28 cellular contexts compared by ENCODE assay signal in the genomic region with DNA sequence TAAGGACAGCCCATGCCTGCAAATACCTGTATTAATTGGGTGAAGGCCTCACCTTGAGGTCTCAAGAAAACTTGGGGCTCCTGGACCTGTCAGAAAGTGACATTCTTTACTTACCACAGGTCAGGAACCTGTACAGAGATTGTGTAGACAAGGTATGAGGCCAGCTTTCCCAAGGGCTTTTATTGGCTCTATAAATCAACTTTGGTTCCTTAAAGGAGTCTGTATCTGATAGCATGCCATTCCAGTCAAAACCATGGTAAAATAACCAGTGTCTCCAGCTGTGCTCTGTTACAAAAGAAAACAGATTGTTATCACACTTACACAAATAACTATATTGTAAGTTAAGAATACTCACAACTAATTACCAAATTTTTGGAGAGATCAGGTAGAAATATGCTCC.
"Had no signal": no experiment of that assay in that cellular context is flagged by ENCODE, and none has a peak within 500 bp of the region (broad histone marks: within the 10 kb centered on the region; RNA-seq: fewer than 3 reads in every experiment).

No MANE protein-coding gene starts in this region.

- ATAC-seq: left cardiac atrium; left lung; lower lobe of right lung; natural killer cell; right lobe of liver; stimulated activated memory B cell treated with anti-CD40 and anti-IgM and Interleukin-4, amounts not matched to agents 10 μg/mL and 1 μg/mL and 100 μg/mL, for 72 hours; stimulated activated naive CD8-positive, alpha-beta T cell treated with anti-CD3 and anti-CD28 coated beads, Interleukin-15, amount 100 ng/mL, for 72 hours had no signal

- H3K4me3 ChIP-seq: hepatocyte, left lung, lower lobe of right lung, neural progenitor cell, right atrium auricular region, right lobe of liver, smooth muscle cell, thyroid gland, transverse colon, upper lobe of left lung had no signal

- H3K9me3 Mint-ChIP-seq: natural killer cell had no signal

- H3K9ac ChIP-seq: neural progenitor cell had no signal

- H3K4me3 Mint-ChIP-seq: naive B cell; natural killer cell; nephron progenitor cell; neural progenitor cell; stimulated activated memory B cell treated with anti-CD40 and anti-IgM and Interleukin-4, amounts not matched to agents 10 μg/mL and 1 μg/mL and 100 μg/mL, for 72 hours; stimulated activated naive CD8-positive, alpha-beta T cell treated with anti-CD3 and anti-CD28 coated beads, Interleukin-15, amount 100 ng/mL, for 72 hours had no signal

- H3K4me1 Mint-ChIP-seq: nephron progenitor cell had no signal

- H3K36me3 ChIP-seq: left lung, lower lobe of right lung, neutrophil, right lobe of liver, thyroid gland, transverse colon, upper lobe of left lung had no signal

- H3K27me3 ChIP-seq: hepatocyte, neural progenitor cell, right atrium auricular region, right lobe of liver, thyroid gland, transverse colon, upper lobe of left lung had no signal

- H3K36me3 Mint-ChIP-seq: natural killer cell; stimulated activated memory B cell treated with anti-CD40 and anti-IgM and Interleukin-4, amounts not matched to agents 10 μg/mL and 1 μg/mL and 100 μg/mL, for 72 hours had no signal

- H3K27ac ChIP-seq: hepatocyte, left lung, lower lobe of right lung, neural progenitor cell, neutrophil, right atrium auricular region, right lobe of liver, thyroid gland, transverse colon, upper lobe of left lung had no signal

- DNase-seq: kidney glomerular epithelial cell; left cardiac atrium; left lung; lower lobe of right lung; mammary epithelial cell; mesenchymal stem cell; naive B cell; natural killer cell; nephron progenitor cell; occipital lobe; right lobe of liver; stimulated activated CD4-positive, alpha-beta T cell treated with anti-CD3 and anti-CD28 coated beads, Interleukin-1b, Interleukin-23, amount 100 ng/mL, for 48 hours; stimulated activated CD4-positive, alpha-beta T cell treated with anti-CD3 and anti-CD28 coated beads, Interleukin-2, amount 100 ng/mL, for 48 hours; stimulated activated CD4-positive, alpha-beta T cell treated with anti-CD3 and anti-CD28 coated beads, Interleukin-4, amount 100 ng/mL, for 4 hours; stimulated activated CD8-positive, alpha-beta memory T cell treated with anti-CD3 and anti-CD28 coated beads, Interleukin-4, amount 100 ng/mL, for 48 hours; stimulated activated naive CD4-positive, alpha-beta T cell treated with Interleukin-2 at 50 U/mL for 16 hours; stimulated activated naive CD8-positive, alpha-beta T cell treated with anti-CD3 and anti-CD28 coated beads, Interleukin-15, amount 100 ng/mL, for 72 hours; substantia nigra; thyroid gland; transverse colon; upper lobe of left lung had no signal

- H3K4me1 ChIP-seq: left lung, lower lobe of right lung, neural progenitor cell, right atrium auricular region, right lobe of liver, thyroid gland, transverse colon, upper lobe of left lung had no signal

- H3K27ac Mint-ChIP-seq: natural killer cell; nephron progenitor cell; neural progenitor cell; progenitor cell of endocrine pancreas; stimulated activated memory B cell treated with anti-CD40 and anti-IgM and Interleukin-4, amounts not matched to agents 10 μg/mL and 1 μg/mL and 100 μg/mL, for 72 hours; stimulated activated naive CD8-positive, alpha-beta T cell treated with anti-CD3 and anti-CD28 coated beads, Interleukin-15, amount 100 ng/mL, for 72 hours had no signal

- H3K27me3 Mint-ChIP-seq: stimulated activated memory B cell treated with anti-CD40 and anti-IgM and Interleukin-4, amounts not matched to agents 10 μg/mL and 1 μg/mL and 100 μg/mL, for 72 hours; stimulated activated naive CD8-positive, alpha-beta T cell treated with anti-CD3 and anti-CD28 coated beads, Interleukin-15, amount 100 ng/mL, for 72 hours had no signal

- H3K9me3 ChIP-seq: right atrium auricular region, right lobe of liver, thyroid gland, transverse colon had no signal
